In the genomic region with DNA sequence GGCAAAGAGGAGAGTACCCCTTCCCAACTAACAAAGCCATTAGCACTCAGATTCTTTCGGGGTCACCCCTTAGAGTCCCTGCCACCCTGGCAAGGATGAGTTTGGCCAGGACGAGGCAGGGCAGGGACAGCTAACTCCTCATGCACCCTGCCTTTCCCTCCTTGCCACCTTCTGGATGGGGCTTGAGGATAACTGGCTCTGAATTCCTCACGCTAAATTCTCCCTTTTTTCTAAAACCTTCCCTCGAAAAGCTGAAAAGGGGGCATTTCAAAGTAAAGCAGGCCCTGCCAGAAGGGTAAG, we compare ENCODE assay signal across 9 cellular contexts. TPM values are rescaled to one million over a fixed set of nuclear protein-coding genes. Genes with fewer than 3 reads are reported as not detected.
DNase-seq lines count a peak whose midpoint lies in the region; ATAC-seq and TF ChIP-seq lines count a peak whose summit lies in the region.
"Had no signal": no experiment of that assay in that cellular context is flagged by ENCODE, and none has a peak within 500 bp of the region (broad histone marks: within the 10 kb centered on the region; RNA-seq: fewer than 3 reads in every experiment).

No MANE protein-coding gene starts in this region.

- POLR2A ChIA-PET in MCF 10A (lab: Yijun Ruan, JAX), result interaction anchor here (0.6 to 1.8 kb wide), 5 partner anchors 9 to 76 kb away, joined by 3 to 8 read pairs (median 4); a partner anchor contains a TSS

- H3K36me3 ChIP-seq in mucosa of rectum (ENCODE audit: control insufficient read depth in 2 of 2, insufficient read depth in 2 of 2, low read length in 2 of 2), result peaks cover 0 to 3% of the 10 kb centered on the region in 2 donors
- H3K36me3 ChIP-seq in upper lobe of left lung, result peaks cover 0 to 6% (median 0%) of the 10 kb centered on the region in 4 donors

- H3K27ac ChIP-seq in mucosa of rectum (ENCODE audit: low read depth in 2 of 2, low read length in 2 of 2), result peak overlapping the region; percentile 99 to 100
- H3K27ac ChIP-seq in upper lobe of left lung, result peak overlapping the region; percentile 98 to 100 (median 99)

- ATAC-seq in activated naive CD4-positive, alpha-beta T cell treated with anti-CD3 and anti-CD28 coated beads, Interleukin-2, amount 50 U/mL, for 72 hours, result no peak
- ATAC-seq in upper lobe of left lung (ENCODE audit: low FRiP score in 2 of 2), result no peak

- no peaks in the 10 kb centered on the region for H3K9me3 Mint-ChIP-seq in activated naive CD4-positive, alpha-beta T cell treated with anti-CD3 and anti-CD28 coated beads for 36 hours
- no peaks in the 10 kb centered on the region for H3K9me3 Mint-ChIP-seq in activated naive CD4-positive, alpha-beta T cell treated with anti-CD3 and anti-CD28 coated beads, Interleukin-2, amount 50 U/mL, for 72 hours
- H3K9me3 Mint-ChIP-seq in MCF 10A (ENCODE audit: unreplicated experiment), result no peaks in the 10 kb centered on the region

- peaks cover 43 to 47% of the 10 kb centered on the region in 2 donors for H3K4me1 ChIP-seq in mucosa of rectum (ENCODE audit: control insufficient read depth in 2 of 2, insufficient read depth in 2 of 2, low read length in 2 of 2)
- peaks cover 51 to 80% (median 55%) of the 10 kb centered on the region in 4 donors for H3K4me1 ChIP-seq in upper lobe of left lung

- DNase-seq in activated naive CD4-positive, alpha-beta T cell treated with anti-CD3 and anti-CD28 coated beads for 36 hours, result no peak
- no peak for DNase-seq in activated naive CD4-positive, alpha-beta T cell treated with anti-CD3 and anti-CD28 coated beads, Interleukin-2, amount 50 U/mL, for 72 hours (ENCODE audit: low spot score in 2 of 2)
- DNase-seq in MCF 10A (ENCODE audit: unreplicated experiment), result no peak
- DNase-seq in upper lobe of left lung, result no peak
- DNase-seq in T1000 (lab: John Stamatoyannopoulos, UW), result no peak
- no peak for DNase-seq in NCI-H1436 (lab: John Stamatoyannopoulos, UW)
- DNase-seq in HuH-7.5 (ENCODE audit: low spot score), result no peak
- DNase-seq: stimulated activated CD4-positive, alpha-beta T cell treated with anti-CD3 and anti-CD28 coated beads, Interleukin-1b, Interleukin-23, amount 100 ng/mL, for 48 hours had no signal

- intact Hi-C loops in activated naive CD4-positive, alpha-beta T cell treated with anti-CD3 and anti-CD28 coated beads for 36 hours (cut with micrococcal nuclease), result loop anchor here (1.0 to 5.0 kb wide), 3 partner anchors 9 to 504 kb away; a partner anchor contains a TSS
- intact Hi-C loops in MCF 10A (cut with micrococcal nuclease), result no loop called here

- no peaks in the 10 kb centered on the region for H3K9me3 ChIP-seq in mucosa of rectum (ENCODE audit: control insufficient read depth in 2 of 2, low read length in 2 of 2)
- no peaks in the 10 kb centered on the region for H3K9me3 ChIP-seq in upper lobe of left lung

- no peaks in the 10 kb centered on the region for H3K36me3 Mint-ChIP-seq in activated naive CD4-positive, alpha-beta T cell treated with anti-CD3 and anti-CD28 coated beads for 36 hours (ENCODE audit: low read depth)
- H3K36me3 Mint-ChIP-seq in activated naive CD4-positive, alpha-beta T cell treated with anti-CD3 and anti-CD28 coated beads, Interleukin-2, amount 50 U/mL, for 72 hours, result peaks cover 6 to 8% of the 10 kb centered on the region in 2 donors
- peaks cover 27% of the 10 kb centered on the region for H3K36me3 Mint-ChIP-seq in MCF 10A (ENCODE audit: insufficient read depth, unreplicated experiment)

- TF ChIP-seq POLR2A in upper lobe of left lung (IDR thresholded peaks at IDR 0.05), result no peak

- no peak for TF ChIP-seq EP300 in upper lobe of left lung (IDR thresholded peaks at IDR 0.05)

- H3K27me3 Mint-ChIP-seq in activated naive CD4-positive, alpha-beta T cell treated with anti-CD3 and anti-CD28 coated beads for 36 hours (ENCODE audit: low read depth), result no peaks in the 10 kb centered on the region
- no peaks in the 10 kb centered on the region for H3K27me3 Mint-ChIP-seq in MCF 10A (ENCODE audit: insufficient read depth, unreplicated experiment)

- H3K4me1 Mint-ChIP-seq in activated naive CD4-positive, alpha-beta T cell treated with anti-CD3 and anti-CD28 coated beads for 36 hours (ENCODE audit: low read depth), result peaks cover 60% of the 10 kb centered on the region
- peaks cover 62% of the 10 kb centered on the region for H3K4me1 Mint-ChIP-seq in MCF 10A (ENCODE audit: insufficient read depth, unreplicated experiment)

- H3K4me3 ChIP-seq in mucosa of rectum (ENCODE audit: low read length in 2 of 2) (no peak overlapping the region), upper lobe of left lung (no peak overlapping the region)

- 40 to 45% methylated on average over 4 of the region's 4 CpGs for WGBS in upper lobe of left lung, 2 donors

- TF ChIP-seq CTCF in MCF 10A (IDR thresholded peaks at IDR 0.05; ENCODE audit: unreplicated experiment) (no peak), upper lobe of left lung (IDR thresholded peaks at IDR 0.05) (no peak)

- BruUV-seq in MCF 10A (replicated peaks; lab: Mats Ljungman, UMichigan), result no TSS peak

- H3K27me3 ChIP-seq in mucosa of rectum (ENCODE audit: control insufficient read depth in 2 of 2, insufficient read depth in 2 of 2, low read length in 2 of 2) (no peaks in the 10 kb centered on the region), upper lobe of left lung (no peaks in the 10 kb centered on the region)

- CTCF ChIA-PET in activated naive CD4-positive, alpha-beta T cell treated with anti-CD3 and anti-CD28 coated beads for 36 hours (lab: Charles Lee), result interaction anchor here (1.1 to 2.1 kb wide), 3 partner anchors 9 to 99 kb away, joined by 3 to 11 read pairs (median 6); a partner anchor contains a TSS
- CTCF ChIA-PET in MCF 10A (lab: Yijun Ruan, JAX), result interaction anchor here (0.6 to 0.8 kb wide), 3 partner anchors 10 to 320 kb away, joined by 3 to 4 read pairs (median 3); no protein-coding TSS in a partner anchor

- peak overlapping the region in 1 of 2 donors; percentile 19 for H3K9ac ChIP-seq in mucosa of rectum (ENCODE audit: low read depth in 1 of 2, low read length in 2 of 2)

- H3K4me3 Mint-ChIP-seq in activated naive CD4-positive, alpha-beta T cell treated with anti-CD3 and anti-CD28 coated beads for 36 hours, result peak overlapping the region; percentile 22
- H3K4me3 Mint-ChIP-seq in MCF 10A (ENCODE audit: unreplicated experiment), result peak overlapping the region; percentile 19

- H3K27ac Mint-ChIP-seq in activated naive CD4-positive, alpha-beta T cell treated with anti-CD3 and anti-CD28 coated beads for 36 hours, result peak overlapping the region; percentile 26
- no peak overlapping the region for H3K27ac Mint-ChIP-seq in activated naive CD4-positive, alpha-beta T cell treated with anti-CD3 and anti-CD28 coated beads, Interleukin-2, amount 50 U/mL, for 72 hours
- no peak overlapping the region for H3K27ac Mint-ChIP-seq in MCF 10A (ENCODE audit: low read depth, unreplicated experiment)

RNA-seq across cellular contexts. Expression of a gene that starts 9.1 kb away (rescaled TPM):
- total RNA-seq in activated naive CD4-positive, alpha-beta T cell treated with anti-CD3 and anti-CD28 coated beads for 36 hours, result 1 to 10 TPM; 4.0 to 4.6 TPM
- 10 to 100 TPM; 15.5 to 23.5 TPM for total RNA-seq in activated naive CD4-positive, alpha-beta T cell treated with anti-CD3 and anti-CD28 coated beads, Interleukin-2, amount 50 U/mL, for 72 hours
- 30.9 and 43.7 TPM in 2 replicates for total RNA-seq in MCF 10A (2022)
- 10 to 100 TPM; 21.2 to 43.0 (median 32.1) TPM for total RNA-seq in upper lobe of left lung

RNA-seq across cellular contexts. Expression of a gene that starts 15.9 kb away (rescaled TPM):
- 10 to 100 TPM; 32.3 to 32.5 TPM for total RNA-seq in activated naive CD4-positive, alpha-beta T cell treated with anti-CD3 and anti-CD28 coated beads for 36 hours
- total RNA-seq in activated naive CD4-positive, alpha-beta T cell treated with anti-CD3 and anti-CD28 coated beads, Interleukin-2, amount 50 U/mL, for 72 hours, result 10 to 100 TPM; 71.4 to 76.3 TPM
- 1.0 and 1.1 TPM in 2 replicates for total RNA-seq in MCF 10A (2022)
- 10 to 100 TPM in 1 of 6 donors, 1 to 10 TPM in 5; 3.1 to 12.9 (median 4.7) TPM for total RNA-seq in upper lobe of left lung

RNA-seq across cellular contexts. Expression of a gene that starts 42.2 kb away (rescaled TPM):
- total RNA-seq in activated naive CD4-positive, alpha-beta T cell treated with anti-CD3 and anti-CD28 coated beads for 36 hours, result 10 to 100 TPM; 31.5 to 32.3 TPM
- total RNA-seq in activated naive CD4-positive, alpha-beta T cell treated with anti-CD3 and anti-CD28 coated beads, Interleukin-2, amount 50 U/mL, for 72 hours, result 10 to 100 TPM; 24.4 to 55.8 TPM
- total RNA-seq in MCF 10A (2022) (22.7 and 30.8 TPM in 2 replicates), upper lobe of left lung (100 to 1,000 TPM in 1 of 6 donors, 10 to 100 TPM in 5; 19.8 to 164 (median 28.6) TPM)

RNA-seq across cellular contexts. Expression of a gene that starts 42.4 kb away (rescaled TPM):
- 10 to 100 TPM; 40.4 to 42.0 TPM for total RNA-seq in activated naive CD4-positive, alpha-beta T cell treated with anti-CD3 and anti-CD28 coated beads for 36 hours
- total RNA-seq in activated naive CD4-positive, alpha-beta T cell treated with anti-CD3 and anti-CD28 coated beads, Interleukin-2, amount 50 U/mL, for 72 hours, result 10 to 100 TPM; 36.8 to 43.2 TPM
- total RNA-seq in MCF 10A (2022) (34.9 and 36.2 TPM in 2 replicates), upper lobe of left lung (10 to 100 TPM in 5 of 6 donors, 1 to 10 TPM in 1; 9.6 to 52.4 (median 24.0) TPM)

RNA-seq across cellular contexts. Expression of a gene that starts 45.1 kb away (rescaled TPM):
- total RNA-seq in activated naive CD4-positive, alpha-beta T cell treated with anti-CD3 and anti-CD28 coated beads for 36 hours, result 10 to 100 TPM; 53.3 to 54.2 TPM
- total RNA-seq in activated naive CD4-positive, alpha-beta T cell treated with anti-CD3 and anti-CD28 coated beads, Interleukin-2, amount 50 U/mL, for 72 hours, result 10 to 100 TPM; 32.8 to 76.3 TPM
- total RNA-seq in MCF 10A (2022) (9.8 and 12.1 TPM in 2 replicates), upper lobe of left lung (1 to 10 TPM; 1.5 to 5.3 (median 2.1) TPM)
